In the genomic region with DNA sequence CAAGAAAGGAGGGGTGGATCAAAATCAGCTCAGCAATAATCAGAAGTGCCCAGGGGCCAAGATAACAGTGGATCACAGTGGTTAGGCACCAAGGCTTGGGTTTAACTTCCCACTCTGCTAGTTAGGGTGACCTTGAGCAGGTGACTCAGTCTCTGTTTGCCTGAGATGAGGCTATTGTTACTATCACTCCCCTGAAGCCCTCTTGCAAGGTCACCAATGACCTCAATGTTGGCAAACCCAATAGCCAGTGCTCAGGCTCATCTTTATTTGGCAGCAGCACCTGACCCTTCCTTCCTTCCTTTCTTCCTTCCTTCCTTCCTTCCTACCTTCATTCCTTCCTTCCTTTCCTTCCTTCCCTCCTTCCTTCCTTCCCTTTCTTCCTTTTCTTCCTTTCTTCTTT, we compare ENCODE assay signal across 14 cellular contexts.
DNase-seq lines count a peak whose midpoint lies in the region; ATAC-seq and TF ChIP-seq lines count a peak whose summit lies in the region.
"Had no signal": no experiment of that assay in that cellular context is flagged by ENCODE, and none has a peak within 500 bp of the region (broad histone marks: within the 10 kb centered on the region; RNA-seq: fewer than 3 reads in every experiment).

No MANE protein-coding gene starts in this region.

- no peaks in the 10 kb centered on the region for H3K9me3 Mint-ChIP-seq in osteocyte (ENCODE audit: unreplicated experiment)
- H3K9me3 Mint-ChIP-seq: nephron progenitor cell; T-helper 2 cell treated with Interferon-gamma antibody and Interleukin-4, amounts not matched to agents 5 μg/mL and 100 μg/mL, for 36 hours had no signal

- H3K36me3 Mint-ChIP-seq in osteocyte (ENCODE audit: unreplicated experiment): peaks cover 3% of the 10 kb centered on the region

- TF ChIP-seq POLR2A in breast epithelium (IDR thresholded peaks at IDR 0.05): no peak

- ATAC-seq in HG03097 (IDR thresholded peaks at IDR 0.05; ENCODE audit: low FRiP score, unreplicated experiment) (no peak), HG02981 (IDR thresholded peaks at IDR 0.05; ENCODE audit: unreplicated experiment) (no peak)

- H3K4me3 ChIP-seq in HEK293 (ENCODE audit: low read depth, low read length): no peak overlapping the region
- no peak overlapping the region for H3K4me3 ChIP-seq in breast epithelium
- H3K4me3 ChIP-seq: colonic mucosa, left ventricle myocardium inferior had no signal

- peaks cover 78% of the 10 kb centered on the region for H3K4me1 Mint-ChIP-seq in osteocyte (ENCODE audit: unreplicated experiment)

- POLR2A ChIA-PET in HEK293 (lab: Yijun Ruan, JAX): no interaction called here

- H3K4me1 ChIP-seq in HEK293 (ENCODE audit: control insufficient read depth, insufficient read depth, low read length) (no peaks in the 10 kb centered on the region), breast epithelium (no peaks in the 10 kb centered on the region)
- H3K4me1 ChIP-seq: colonic mucosa had no signal

- no peaks in the 10 kb centered on the region for H3K27me3 Mint-ChIP-seq in osteocyte (ENCODE audit: unreplicated experiment)

- H3K9me3 ChIP-seq in HEK293 (ENCODE audit: control insufficient read depth, insufficient read depth, low read depth, low read length): no peaks in the 10 kb centered on the region
- no peaks in the 10 kb centered on the region for H3K9me3 ChIP-seq in breast epithelium
- H3K9me3 ChIP-seq: colonic mucosa, left ventricle myocardium inferior had no signal

- H3K4me3 Mint-ChIP-seq in osteocyte (ENCODE audit: unreplicated experiment): no peak overlapping the region
- H3K4me3 Mint-ChIP-seq: nephron progenitor cell; T-helper 2 cell treated with Interferon-gamma antibody and Interleukin-4, amounts not matched to agents 5 μg/mL and 100 μg/mL, for 36 hours had no signal

- H3K27me3 ChIP-seq in breast epithelium: no peaks in the 10 kb centered on the region
- H3K27me3 ChIP-seq: colonic mucosa had no signal

- peaks cover 0 to 4% of the 10 kb centered on the region in 2 experiments; a peak in 1 of 3 replicates for H3K36me3 ChIP-seq in HEK293 (ENCODE audit: control insufficient read depth in 2 of 2, insufficient read depth in 1 of 2, low read length in 2 of 2)
- no peaks in the 10 kb centered on the region for H3K36me3 ChIP-seq in breast epithelium
- H3K36me3 ChIP-seq: colonic mucosa, left ventricle myocardium inferior had no signal

- CTCF ChIA-PET in HEK293 (lab: Yijun Ruan, JAX): interaction anchor here (1.4 kb wide), 1 partner anchor 34 kb away, joined by 3 read pairs; no protein-coding TSS in a partner anchor

- intact Hi-C loops in breast epithelium (cut with DNase I; ENCODE audit: low total_unique reads): no loop called here

- H3K27ac ChIP-seq in HEK293 (ENCODE audit: extremely low read depth, low read depth, low read length): no peak overlapping the region
- H3K27ac ChIP-seq in breast epithelium: peak overlapping the region; percentile 48 to 69
- H3K27ac ChIP-seq: colonic mucosa had no signal

- H3K27ac Mint-ChIP-seq in osteocyte (ENCODE audit: unreplicated experiment): peak overlapping the region; percentile 85
- H3K27ac Mint-ChIP-seq: nephron progenitor cell; T-helper 2 cell treated with Interferon-gamma antibody and Interleukin-4, amounts not matched to agents 5 μg/mL and 100 μg/mL, for 36 hours had no signal

- TF ChIP-seq CTCF in HEK293 (tag by site-specific recombination; IDR thresholded peaks at IDR 0.05) (no peak), breast epithelium (IDR thresholded peaks at IDR 0.05) (no peak), osteocyte (IDR thresholded peaks at IDR 0.05) (no peak)

- DNase-seq in A172 (ENCODE audit: low spot score) (peak; percentile 46), breast epithelium (ENCODE audit: low spot score in 2 of 2) (no peak), osteocyte (ENCODE audit: extremely low spot score, unreplicated experiment) (no peak), NCI-H1092 treated with DMSO at 0.1 percent for 48 hours (lab: John Stamatoyannopoulos, UW) (no peak), DMS114 treated with DMSO at 0.1 percent for 48 hours (lab: John Stamatoyannopoulos, UW; ENCODE audit: unreplicated experiment) (no peak)
- DNase-seq: colonic mucosa, DMS79, left ventricle myocardium inferior, NCI-H187, nephron progenitor cell had no signal

TF ChIP-seq in HEK293, 187 proteins besides CTCF, POLR2A, EP300 and RAD21:
- TF ChIP-seq SALL2 (tag by site-specific recombination; IDR thresholded peaks at IDR 0.05; ENCODE audit: borderline replicate concordance): no peak
- peak; percentile 92 for TF ChIP-seq ZNF366 (tag by site-specific recombination; conservative IDR thresholded peaks at IDR 0.05)
